16 cellular contexts compared by ENCODE assay signal in the genomic region with DNA sequence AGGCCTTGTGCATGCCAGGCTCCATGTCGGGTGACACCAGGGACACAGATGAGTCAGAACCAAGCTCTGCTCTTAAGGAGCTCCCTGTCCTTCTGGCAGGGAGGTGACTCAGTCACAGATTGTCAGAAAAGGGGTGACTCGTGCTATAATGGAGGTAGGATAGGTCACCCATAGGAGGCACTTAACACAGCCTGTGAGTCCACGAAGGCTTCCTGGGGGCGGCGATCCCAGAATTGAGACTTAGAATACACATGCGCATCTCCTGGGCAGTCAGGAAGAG. TPM values are rescaled to one million over a fixed set of nuclear protein-coding genes. Genes with fewer than 3 reads are reported as not detected.
DNase-seq lines count a peak whose midpoint lies in the region; ATAC-seq and TF ChIP-seq lines count a peak whose summit lies in the region.
"Had no signal": no experiment of that assay in that cellular context is flagged by ENCODE, and none has a peak within 500 bp of the region (broad histone marks: within the 10 kb centered on the region; RNA-seq: fewer than 3 reads in every experiment).

No MANE protein-coding gene starts in this region.

- H3K27me3 ChIP-seq in SK-N-SH (ENCODE audit: insufficient read depth) (no peaks in the 10 kb centered on the region), body of pancreas (no peaks in the 10 kb centered on the region)
- H3K27me3 ChIP-seq: esophagus squamous epithelium, right atrium auricular region, tibial artery had no signal

- no peak for TF ChIP-seq EP300 in SK-N-SH (IDR thresholded peaks at IDR 0.05; ENCODE audit: borderline replicate concordance in 1 of 2, low read depth in 1 of 2, low read length in 1 of 2)

- TF ChIP-seq RAD21 in SK-N-SH (IDR thresholded peaks at IDR 0.05; ENCODE audit: low read length), result no peak

- H3K4me3 ChIP-seq in SK-N-SH (ENCODE audit: low read depth in 2 of 2, low read length in 1 of 2) (no peak overlapping the region), mesodermal cell (ENCODE audit: extremely low read depth, insufficient read depth, low read length, poor library complexity, severe bottlenecking) (no peak overlapping the region), body of pancreas (no peak overlapping the region)
- H3K4me3 ChIP-seq: esophagus squamous epithelium, right atrium auricular region, tibial artery had no signal

- peaks cover 15 to 36% of the 10 kb centered on the region in 2 experiments for H3K36me3 ChIP-seq in SK-N-SH (replicated peaks in 1 of 2; ENCODE audit: control insufficient read depth in 1 of 2, insufficient read depth in 2 of 2, low read length in 1 of 2)
- peaks cover 94% of the 10 kb centered on the region for H3K36me3 ChIP-seq in mesodermal cell (ENCODE audit: control insufficient read depth, insufficient read depth, low read length)
- H3K36me3 ChIP-seq in body of pancreas (replicated peaks in 1 of 2; ENCODE audit: insufficient read depth in 1 of 2, low read depth in 2 of 2), result peaks cover 0 to 35% of the 10 kb centered on the region in 2 donors

- H3K9me3 Mint-ChIP-seq in activated naive CD8-positive, alpha-beta T cell (ENCODE audit: low read depth), result no peaks in the 10 kb centered on the region

- no peaks in the 10 kb centered on the region for H3K79me2 ChIP-seq in SK-N-SH (ENCODE audit: insufficient read depth)

- TF ChIP-seq CTCF in SK-N-SH (IDR thresholded peaks at IDR 0.05) (no peak), body of pancreas (IDR thresholded peaks at IDR 0.05) (no peak)

- intact Hi-C loops in body of pancreas (cut with DNase I), result no loop called here

- H2AFZ ChIP-seq in SK-N-SH (ENCODE audit: low read depth), result no peak overlapping the region

- POLR2A ChIA-PET in SK-N-SH (lab: Yijun Ruan, JAX), result no interaction called here

- no peaks in the 10 kb centered on the region for H3F3A ChIP-seq in SK-N-SH (replicated peaks; ENCODE audit: insufficient read depth)

- no peak overlapping the region for H3K4me2 ChIP-seq in SK-N-SH

- DNase-seq in SK-N-SH, result no peak
- peak; percentile 60 for DNase-seq in HK-2 (ENCODE audit: unreplicated experiment)
- no peak for DNase-seq in body of pancreas
- DNase-seq: central memory CD4-positive, alpha-beta T cell; DMS79; esophagus squamous epithelium; NCI-H2107; T-helper 17 cell had no signal

- H3K27me3 Mint-ChIP-seq in activated naive CD8-positive, alpha-beta T cell, result no peaks in the 10 kb centered on the region
- H3K27me3 Mint-ChIP-seq: T-helper 17 cell had no signal

- H3K4me1 ChIP-seq in SK-N-SH (ENCODE audit: control insufficient read depth in 1 of 2, insufficient read depth in 2 of 2, low read depth in 1 of 2, low read length in 1 of 2) (no peaks in the 10 kb centered on the region), mesodermal cell (ENCODE audit: control insufficient read depth, insufficient read depth, low read length, poor library complexity, severe bottlenecking) (peaks cover 12% of the 10 kb centered on the region), body of pancreas (no peaks in the 10 kb centered on the region)
- H3K4me1 ChIP-seq: right atrium auricular region, tibial artery had no signal

- H3K36me3 Mint-ChIP-seq in activated naive CD8-positive, alpha-beta T cell, result peaks cover 6% of the 10 kb centered on the region

- no peak overlapping the region for H3K4me3 Mint-ChIP-seq in activated naive CD8-positive, alpha-beta T cell
- H3K4me3 Mint-ChIP-seq: T-helper 17 cell had no signal

- CTCF ChIA-PET in SK-N-SH (lab: Yijun Ruan, JAX), result no interaction called here

- no peak overlapping the region for H3K27ac ChIP-seq in SK-N-SH (ENCODE audit: low read depth in 2 of 2, low read length in 1 of 2)
- H3K27ac ChIP-seq in mesodermal cell (ENCODE audit: low read depth, low read length, severe bottlenecking), result peak overlapping the region; percentile 36
- no peak overlapping the region for H3K27ac ChIP-seq in body of pancreas
- H3K27ac ChIP-seq: esophagus squamous epithelium, right atrium auricular region, tibial artery had no signal

- H3K27ac Mint-ChIP-seq in activated naive CD8-positive, alpha-beta T cell, result peak overlapping the region; percentile 66
- H3K27ac Mint-ChIP-seq: T-helper 17 cell had no signal

- no peaks in the 10 kb centered on the region for H3K9me2 ChIP-seq in SK-N-SH

- no peak for TF ChIP-seq POLR2A in body of pancreas (IDR thresholded peaks at IDR 0.05)

- WGBS in SK-N-SH (ENCODE audit: low lambda C conversion rate), result 56% methylated on average over 6 of the region's 6 CpGs
- 84 to 87% methylated on average over 6 of the region's 6 CpGs for WGBS in mesodermal cell (ENCODE audit: insufficient coverage in 2 of 2), 2 experiments
- WGBS in body of pancreas, 2 donors, result 88% methylated on average over 6 of the region's 6 CpGs

- no peaks in the 10 kb centered on the region for H4K20me1 ChIP-seq in SK-N-SH (ENCODE audit: insufficient read depth)

- ATAC-seq in SK-N-SH treated with all-trans-retinoic acid at 6 μM for 48 hours (peak; percentile 13; the same call in 1 of the 3 replicates), GM19035 (IDR thresholded peaks at IDR 0.05; ENCODE audit: unreplicated experiment) (no peak), body of pancreas (no peak), GM18520 (IDR thresholded peaks at IDR 0.05; ENCODE audit: unreplicated experiment) (no peak)
- ATAC-seq: T-helper 17 cell had no signal

- peaks cover 2% of the 10 kb centered on the region for H3K4me1 Mint-ChIP-seq in activated naive CD8-positive, alpha-beta T cell (ENCODE audit: low read depth)

- no peak overlapping the region for H3K9ac ChIP-seq in SK-N-SH

- H3K9me3 ChIP-seq in SK-N-SH, result no peaks in the 10 kb centered on the region
- H3K9me3 ChIP-seq in mesodermal cell (ENCODE audit: control insufficient read depth, low read length), result no peaks in the 10 kb centered on the region
- no peaks in the 10 kb centered on the region for H3K9me3 ChIP-seq in body of pancreas
- H3K9me3 ChIP-seq: esophagus squamous epithelium, right atrium auricular region, tibial artery had no signal

TF ChIP-seq in SK-N-SH treated with all-trans-retinoic acid at 6 μM for 48 hours, 23 proteins besides CTCF, POLR2A, EP300 and RAD21:
- TF ChIP-seq, protein P1, sequence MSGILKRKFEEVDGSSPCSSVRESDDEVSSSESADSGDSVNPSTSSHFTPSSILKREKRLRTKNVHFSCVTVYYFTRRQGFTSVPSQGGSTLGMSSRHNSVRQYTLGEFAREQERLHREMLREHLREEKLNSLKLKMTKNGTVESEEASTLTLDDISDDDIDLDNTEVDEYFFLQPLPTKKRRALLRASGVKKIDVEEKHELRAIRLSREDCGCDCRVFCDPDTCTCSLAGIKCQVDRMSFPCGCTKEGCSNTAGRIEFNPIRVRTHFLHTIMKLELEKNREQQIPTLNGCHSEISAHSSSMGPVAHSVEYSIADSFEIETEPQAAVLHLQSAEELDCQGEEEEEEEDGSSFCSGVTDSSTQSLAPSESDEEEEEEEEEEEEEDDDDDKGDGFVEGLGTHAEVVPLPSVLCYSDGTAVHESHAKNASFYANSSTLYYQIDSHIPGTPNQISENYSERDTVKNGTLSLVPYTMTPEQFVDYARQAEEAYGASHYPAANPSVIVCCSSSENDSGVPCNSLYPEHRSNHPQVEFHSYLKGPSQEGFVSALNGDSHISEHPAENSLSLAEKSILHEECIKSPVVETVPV (CRISPR knock-in tag; IDR thresholded peaks at IDR 0.05), result no peak
TF ChIP-seq in SK-N-SH treated with all-trans-retinoic acid at 6 μM for 48 hours: peak in this region for 0.

TF ChIP-seq in SK-N-SH, 30 proteins besides CTCF, POLR2A, EP300 and RAD21 (continues in another document):
- TF ChIP-seq NRF1 (IDR thresholded peaks at IDR 0.05; ENCODE audit: low read depth, low read length), result no peak
- TF ChIP-seq, protein P2, sequence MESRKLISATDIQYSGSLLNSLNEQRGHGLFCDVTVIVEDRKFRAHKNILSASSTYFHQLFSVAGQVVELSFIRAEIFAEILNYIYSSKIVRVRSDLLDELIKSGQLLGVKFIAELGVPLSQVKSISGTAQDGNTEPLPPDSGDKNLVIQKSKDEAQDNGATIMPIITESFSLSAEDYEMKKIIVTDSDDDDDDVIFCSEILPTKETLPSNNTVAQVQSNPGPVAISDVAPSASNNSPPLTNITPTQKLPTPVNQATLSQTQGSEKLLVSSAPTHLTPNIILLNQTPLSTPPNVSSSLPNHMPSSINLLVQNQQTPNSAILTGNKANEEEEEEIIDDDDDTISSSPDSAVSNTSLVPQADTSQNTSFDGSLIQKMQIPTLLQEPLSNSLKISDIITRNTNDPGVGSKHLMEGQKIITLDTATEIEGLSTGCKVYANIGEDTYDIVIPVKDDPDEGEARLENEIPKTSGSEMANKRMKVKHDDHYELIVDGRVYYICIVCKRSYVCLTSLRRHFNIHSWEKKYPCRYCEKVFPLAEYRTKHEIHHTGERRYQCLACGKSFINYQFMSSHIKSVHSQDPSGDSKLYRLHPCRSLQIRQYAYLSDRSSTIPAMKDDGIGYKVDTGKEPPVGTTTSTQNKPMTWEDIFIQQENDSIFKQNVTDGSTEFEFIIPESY (IDR thresholded peaks at IDR 0.05; ENCODE audit: borderline replicate concordance, low read depth), result no peak

RNA-seq across cellular contexts. Expression of a gene that starts 19.6 kb away (rescaled TPM):
- 23.7 and 29.9 TPM in 2 replicates for polyA plus RNA-seq in SK-N-SH (2012; rRNA removed)
- 15.2 and 23.5 TPM in 2 replicates for polyA plus RNA-seq in SK-N-SH (2012; cell fraction: cytosol; rRNA removed)
- 56.1 and 56.3 TPM in 2 replicates for polyA plus RNA-seq in SK-N-SH (2012; cell fraction: nucleus; rRNA removed)
- polyA plus RNA-seq in mesodermal cell (2013, experiment 1 of 2), result 19.3 TPM
- polyA plus RNA-seq in mesodermal cell (2013, experiment 2 of 2), result 20.1 TPM
- 10 to 100 TPM in 1 of 2 donors, 1 to 10 TPM in 1; 8.9 to 24.1 TPM for total RNA-seq in body of pancreas

RNA-seq across cellular contexts. Expression of a gene that starts 24.6 kb away (rescaled TPM):
- 15.7 and 30.2 TPM in 2 replicates for polyA plus RNA-seq in SK-N-SH (2012; rRNA removed)
- 20.5 and 25.3 TPM in 2 replicates for polyA plus RNA-seq in SK-N-SH (2012; cell fraction: cytosol; rRNA removed)
- polyA plus RNA-seq in SK-N-SH (2012; cell fraction: nucleus; rRNA removed), result 105 and 119 TPM in 2 replicates
- polyA plus RNA-seq in mesodermal cell (2013, experiment 1 of 2), result 73.0 TPM
- polyA plus RNA-seq in mesodermal cell (2013, experiment 2 of 2), result 63.7 TPM
- total RNA-seq in body of pancreas, result 10 to 100 TPM; 15.8 to 16.9 TPM

RNA-seq across cellular contexts. Expression of a gene that starts 26.7 kb away (rescaled TPM):
- 59.6 and 74.8 TPM in 2 replicates for polyA plus RNA-seq in SK-N-SH (2012; rRNA removed)
- 26.7 and 43.4 TPM in 2 replicates for polyA plus RNA-seq in SK-N-SH (2012; cell fraction: cytosol; rRNA removed)
- 104 and 135 TPM in 2 replicates for polyA plus RNA-seq in SK-N-SH (2012; cell fraction: nucleus; rRNA removed)
- 104 TPM for polyA plus RNA-seq in mesodermal cell (2013, experiment 1 of 2)
- 92.7 TPM for polyA plus RNA-seq in mesodermal cell (2013, experiment 2 of 2)
- total RNA-seq in body of pancreas, result 10 to 100 TPM; 43.5 to 45.9 TPM

RNA-seq across cellular contexts. Expression of a gene that starts 30.4 kb away (rescaled TPM):
- not detected in 2 replicates for polyA plus RNA-seq in SK-N-SH (2012; rRNA removed)
- 0.03 TPM in 1 of 2 replicates, not detected in the other for polyA plus RNA-seq in SK-N-SH (2012; cell fraction: cytosol; rRNA removed)
- 0.04 TPM in 1 of 2 replicates, not detected in the other for polyA plus RNA-seq in SK-N-SH (2012; cell fraction: nucleus; rRNA removed)
- polyA plus RNA-seq in mesodermal cell (2013, experiment 1 of 2), result not detected
- not detected for polyA plus RNA-seq in mesodermal cell (2013, experiment 2 of 2)
- under 1 TPM in 1 of 2 donors, not detected in 1; 0.52 TPM for total RNA-seq in body of pancreas
- total RNA-seq: A673, esophagus squamous epithelium had no signal

RNA-seq across cellular contexts. Expression of a gene that starts 57.5 kb away (rescaled TPM):
- 56.1 and 95.0 TPM in 2 replicates for polyA plus RNA-seq in SK-N-SH (2012; rRNA removed)
- 32.2 and 57.7 TPM in 2 replicates for polyA plus RNA-seq in SK-N-SH (2012; cell fraction: cytosol; rRNA removed)
- 272 and 289 TPM in 2 replicates for polyA plus RNA-seq in SK-N-SH (2012; cell fraction: nucleus; rRNA removed)
- 311 TPM for polyA plus RNA-seq in mesodermal cell (2013, experiment 1 of 2)
- 245 TPM for polyA plus RNA-seq in mesodermal cell (2013, experiment 2 of 2)
- total RNA-seq in body of pancreas, result 10 to 100 TPM; 69.0 to 70.2 TPM
